In genomic region chr6:29011276-29011734, GRCh38 we compare ENCODE assay signal across 8 cellular contexts. TPM values are rescaled to one million over a fixed set of nuclear protein-coding genes. Genes with fewer than 3 reads are reported as not detected.
A peak's percentile ranks its signal among the peaks of the same experiment; 100 is the strongest.
DNase-seq lines count a peak whose midpoint lies in the region; ATAC-seq, FAIRE-seq and TF ChIP-seq lines count a peak whose summit lies in the region.

No MANE protein-coding gene starts in this region.

- no peak for FAIRE-seq in D721Med (lab: Jason Lieb, UNC)

- TF ChIP-seq CTCF in RWPE2 (IDR thresholded peaks at IDR 0.05; ENCODE audit: poor library complexity, severe bottlenecking) (no peak), adrenal gland (IDR thresholded peaks at IDR 0.05) (no peak), D721Med (IDR thresholded peaks at IDR 0.05; ENCODE audit: insufficient read depth, missing control alignments) (no peak)

- DNase-seq in AG08396 (ENCODE audit: low spot score) (peak; percentile 73), H7 (peak; percentile 80), RWPE2 (ENCODE audit: low spot score) (no peak), adrenal gland (peak in 6 of 7 donors; percentile 38 to 66 (median 46)), right cardiac atrium (peak; percentile 46 to 70 (median 68)), D721Med (ENCODE audit: insufficient read length, low spot score) (no peak)

- H3K27ac ChIP-seq in RWPE2 (ENCODE audit: poor library complexity, severe bottlenecking), result no peak overlapping the region
- H3K27ac ChIP-seq in adrenal gland, result no peak overlapping the region
- H3K27ac ChIP-seq in right cardiac atrium (ENCODE audit: low read length), result no peak overlapping the region
- H3K27ac ChIP-seq in rectal smooth muscle tissue (ENCODE audit: low read depth, low read length), result no peak overlapping the region

- TF ChIP-seq POLR2A in adrenal gland (IDR thresholded peaks at IDR 0.05), result no peak

- H3K4me1 ChIP-seq in RWPE2 (ENCODE audit: insufficient read depth, poor library complexity, severe bottlenecking) (no peaks in the 10 kb centered on the region), adrenal gland (replicated peaks in 1 of 2) (no peaks in the 10 kb centered on the region), right cardiac atrium (ENCODE audit: control insufficient read depth, insufficient read depth, low read length) (no peaks in the 10 kb centered on the region), rectal smooth muscle tissue (ENCODE audit: control insufficient read depth, insufficient read depth, low read length) (no peaks in the 10 kb centered on the region)

- ATAC-seq in RWPE2 (ENCODE audit: low read depth) (peak; percentile 50), right cardiac atrium (peak; percentile 80 to 82), GM21529 (IDR thresholded peaks at IDR 0.05; ENCODE audit: unreplicated experiment) (no peak)

- H3K36me3 ChIP-seq in H7 (replicated peaks; ENCODE audit: control insufficient read depth, insufficient read depth, low read length) (no peaks in the 10 kb centered on the region), RWPE2 (ENCODE audit: low read depth) (no peaks in the 10 kb centered on the region), adrenal gland (replicated peaks in 1 of 2) (no peaks in the 10 kb centered on the region), rectal smooth muscle tissue (ENCODE audit: control insufficient read depth, insufficient read depth, low read length) (no peaks in the 10 kb centered on the region)

- H3K27me3 ChIP-seq in H7 (ENCODE audit: control insufficient read depth, insufficient read depth, low read length) (peaks cover 30% of the 10 kb centered on the region), RWPE2 (ENCODE audit: insufficient read depth, poor library complexity, severe bottlenecking) (no peaks in the 10 kb centered on the region), adrenal gland (peaks cover 30% of the 10 kb centered on the region), right cardiac atrium (ENCODE audit: control insufficient read depth, insufficient read depth) (no peaks in the 10 kb centered on the region), rectal smooth muscle tissue (ENCODE audit: control insufficient read depth, insufficient read depth, low read length) (peaks cover 6% of the 10 kb centered on the region)

- 0 to 2% (median 1%) methylated on average over 20 to 30 of the region's 30 CpGs for WGBS in adrenal gland, 4 donors
- 0% methylated on average over 30 of the region's 30 CpGs for WGBS in right cardiac atrium

- H3K9me3 ChIP-seq in RWPE2 (ENCODE audit: severe bottlenecking) (no peaks in the 10 kb centered on the region), adrenal gland (replicated peaks in 1 of 3) (no peaks in the 10 kb centered on the region), right cardiac atrium (ENCODE audit: control insufficient read depth, low read length) (no peaks in the 10 kb centered on the region)

- intact Hi-C loops in adrenal gland (cut with DNase I), result loop anchor here in 1 of 2 donors (10.0 kb wide), 2 partner anchors 177 to 327 kb away; no protein-coding TSS in a partner anchor
- intact Hi-C loops in right cardiac atrium (cut with DNase I), result loop anchor here in 1 of 4 donors (10.0 kb wide), 1 partner anchor 177 kb away; no protein-coding TSS in a partner anchor

- peak overlapping the region; percentile 49 for H3K4me3 ChIP-seq in H7 (ENCODE audit: insufficient read depth, low read depth, low read length)
- H3K4me3 ChIP-seq in RWPE2 (ENCODE audit: severe bottlenecking), result peak overlapping the region; percentile 32
- peak overlapping the region in 1 of 4 donors; percentile 57 for H3K4me3 ChIP-seq in adrenal gland
- H3K4me3 ChIP-seq in right cardiac atrium (ENCODE audit: low read length), result peak overlapping the region; percentile 95
- peak overlapping the region; percentile 68 for H3K4me3 ChIP-seq in rectal smooth muscle tissue (ENCODE audit: low read length)

- H3K9ac ChIP-seq in rectal smooth muscle tissue (ENCODE audit: low read length), result no peak overlapping the region

RNA-seq across cellular contexts. Expression of gene ZNF311, which starts 6.2 kb away (rescaled TPM):
- total RNA-seq in H7 (2014; rRNA removed; shearing (Covaris generic)), result 1.4 and 2.8 TPM in 2 replicates
- total RNA-seq in adrenal gland (1 to 10 TPM in 2 of 8 donors, under 1 TPM in 4, not detected in 2; 0.41 to 1.4 (median 0.93) TPM), right cardiac atrium (under 1 TPM; 0.36 to 0.62 (median 0.51) TPM)
- polyA plus RNA-seq in adrenal gland (1 to 10 TPM; 1.0 to 2.6 (median 1.4) TPM), right cardiac atrium (0.63 TPM)

RNA-seq across cellular contexts. Expression of gene OR2W1, which starts 33.7 kb away (rescaled TPM):
- not detected in 2 replicates for total RNA-seq in H7 (2014; rRNA removed; shearing (Covaris generic))
- not detected for total RNA-seq in adrenal gland
- polyA plus RNA-seq in adrenal gland, result not detected
- not detected for total RNA-seq in right cardiac atrium
- polyA plus RNA-seq in right cardiac atrium, result not detected

Comparison
In these comparisons a context has a peak if more than half of its experiments do, and no peak if none do; other contexts are left out.
1. DNase-seq: peak in AG08396 (single experiment), H7 (single experiment), adrenal gland (6 of 7) and right cardiac atrium (3 of 3); none in RWPE2 (single experiment) and D721Med (single experiment).